Comparison of ENCODE assay signal across 23 cellular contexts in the genomic region with DNA sequence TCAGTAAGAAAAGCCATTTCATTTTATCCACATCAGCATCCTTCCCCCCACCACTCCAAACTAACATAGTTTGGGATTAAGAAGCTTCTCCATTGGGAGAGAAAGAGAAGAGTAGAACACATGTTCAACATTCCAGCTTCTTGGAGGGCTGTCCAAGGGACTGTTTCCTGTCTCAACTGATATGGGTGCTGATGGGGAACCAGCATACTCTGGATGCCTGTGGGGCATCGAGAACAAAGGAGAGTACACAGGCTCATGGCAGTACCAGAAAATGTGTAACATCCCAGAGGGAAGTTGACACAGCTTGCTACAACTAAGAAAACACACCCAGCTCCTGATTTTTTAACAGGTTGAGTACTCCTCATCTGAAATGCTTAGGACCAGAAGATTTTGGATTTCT. TPM values are rescaled to one million over a fixed set of nuclear protein-coding genes. Genes with fewer than 3 reads are reported as not detected.
DNase-seq lines count a peak whose midpoint lies in the region; ATAC-seq, FAIRE-seq and TF ChIP-seq lines count a peak whose summit lies in the region.
"Had no signal": no experiment of that assay in that cellular context is flagged by ENCODE, and none has a peak within 500 bp of the region (broad histone marks: within the 10 kb centered on the region; RNA-seq: fewer than 3 reads in every experiment).

No MANE protein-coding gene starts in this region.

- 100% methylated on average over 1 of the region's 1 CpG; no CpG with 5 or more reads in 1 of the 2 donors for WGBS in gastroesophageal sphincter (ENCODE audit: low coverage in 1 of 2), 2 donors

- in situ Hi-C loops in SK-MEL-5 (cut with HindIII; ENCODE audit: low pct_unique_long_range_greater_than_20kb, low sequenced_read_pairs) = no loop called here

- H4K20me1 ChIP-seq in keratinocyte (ENCODE audit: control insufficient read depth, extremely low read depth, insufficient read depth, low read length) = no peaks in the 10 kb centered on the region

- H3K4me3 ChIP-seq in AG10803 (ENCODE audit: low read length) (no peak overlapping the region), choroid plexus epithelial cell (ENCODE audit: low read depth, low read length) (no peak overlapping the region), keratinocyte (ENCODE audit: control insufficient read depth in 2 of 3, extremely low read depth in 1 of 3, insufficient read depth in 2 of 3, low read depth in 1 of 3, low read length in 3 of 3) (no peak overlapping the region), gastroesophageal sphincter (no peak overlapping the region)

- ATAC-seq in HG03108 (IDR thresholded peaks at IDR 0.05; ENCODE audit: unreplicated experiment) (no peak), gastroesophageal sphincter (no peak)
- ATAC-seq: PC-3, SK-N-SH treated with all-trans-retinoic acid at 6 μM for 48 hours had no signal

- TF ChIP-seq POLR2A in gastroesophageal sphincter (IDR thresholded peaks at IDR 0.05) = no peak

- no peak overlapping the region for H2AFZ ChIP-seq in keratinocyte (ENCODE audit: control insufficient read depth, low read length)

- no peak overlapping the region for H3K4me2 ChIP-seq in keratinocyte (ENCODE audit: control insufficient read depth, extremely low read depth, insufficient read depth, low read depth, low read length)

- H3K36me3 ChIP-seq in keratinocyte (ENCODE audit: control insufficient read depth in 2 of 2, extremely low read depth in 1 of 2, insufficient read depth in 2 of 2, low read length in 2 of 2) = peaks cover 2 to 5% of the 10 kb centered on the region in 2 experiments
- H3K36me3 ChIP-seq in gastroesophageal sphincter = peaks cover 0 to 52% of the 10 kb centered on the region in 2 donors

- H3K79me2 ChIP-seq in keratinocyte (ENCODE audit: control insufficient read depth, insufficient read depth, low read length) = peaks cover 9% of the 10 kb centered on the region

- TF ChIP-seq EP300 in gastroesophageal sphincter (IDR thresholded peaks at IDR 0.05) = no peak

- no peak overlapping the region for H3K9ac ChIP-seq in keratinocyte (ENCODE audit: control insufficient read depth, extremely low read depth, insufficient read depth, low read length)

- no peak overlapping the region for H3K27ac ChIP-seq in keratinocyte (ENCODE audit: control insufficient read depth, insufficient read depth, low read length)
- no peak overlapping the region for H3K27ac ChIP-seq in gastroesophageal sphincter
- H3K27ac ChIP-seq: 22Rv1, C4-2B had no signal

- H3K9me3 ChIP-seq in keratinocyte (ENCODE audit: control insufficient read depth, low read depth, low read length) (no peaks in the 10 kb centered on the region), gastroesophageal sphincter (peaks cover 0 to 10% (median 0%) of the 10 kb centered on the region in 3 donors)

- H3K27me3 ChIP-seq in keratinocyte (ENCODE audit: control insufficient read depth, extremely low read depth, insufficient read depth, low read length) (no peaks in the 10 kb centered on the region), gastroesophageal sphincter (no peaks in the 10 kb centered on the region)

- peak; percentile 62 for FAIRE-seq in keratinocyte (lab: Jason Lieb, UNC)

- H3K9me1 ChIP-seq in keratinocyte (ENCODE audit: control insufficient read depth, extremely low read depth, insufficient read depth, low read length) = no peaks in the 10 kb centered on the region

- DNase-seq in AG10803 (ENCODE audit: low read depth) (peak; percentile 26), SK-MEL-5 (ENCODE audit: low read depth, low spot score) (peak; percentile 11), choroid plexus epithelial cell (ENCODE audit: low read depth) (peak; percentile 8), keratinocyte (ENCODE audit: low read depth, low spot score) (no peak), hippocampal formation (lab: John Stamatoyannopoulos, UW) (no peak), kidney tubule cell (ENCODE audit: low spot score) (no peak)
- DNase-seq: Calu3; CD8-positive, alpha-beta memory T cell; DMS153; GF-D8; Karpas-422; MV-4-11; NCI-H1105 treated with DMSO at 0.1 percent for 48 hours; NCI-H2029 treated with DMSO at 0.1 percent for 48 hours; NCI-H526 treated with DMSO at 0.1 percent for 48 hours; PC-3; RPMI8226; SIG-M5 had no signal

- no peaks in the 10 kb centered on the region for H3K4me1 ChIP-seq in keratinocyte (ENCODE audit: control insufficient read depth, extremely low read depth, insufficient read depth, low read length)
- H3K4me1 ChIP-seq in gastroesophageal sphincter = no peaks in the 10 kb centered on the region

- dilution Hi-C loops in keratinocyte (cut with MboI; ENCODE audit: extremely low pct_ligation_motif_present, low sequenced_read_pairs) = no loop called here

- TF ChIP-seq CTCF in AG10803 (conservative IDR thresholded peaks at IDR 0.05; ENCODE audit: low read length) (no peak), choroid plexus epithelial cell (conservative IDR thresholded peaks at IDR 0.05; ENCODE audit: low read depth, low read length) (no peak), keratinocyte (optimal IDR thresholded peaks at IDR 0.05 in 1 of 3, IDR thresholded peaks at IDR 0.05 in 1 of 3, conservative IDR thresholded peaks at IDR 0.05 in 1 of 3; ENCODE audit: extremely low read depth in 1 of 3, insufficient read depth in 2 of 3, low read length in 3 of 3) (no peak), gastroesophageal sphincter (IDR thresholded peaks at IDR 0.05) (no peak)

RNA-seq across cellular contexts. Expression of a gene that starts 24.7 kb away (rescaled TPM):
- total RNA-seq in SK-MEL-5 (2014; rRNA removed; shearing (Covaris generic)) = 43.8 and 50.9 TPM in 2 replicates
- polyA plus RNA-seq in SK-MEL-5 (2015; cell fraction: cytosol; rRNA removed) = 49.5 and 58.2 TPM in 2 replicates
- polyA plus RNA-seq in SK-MEL-5 (2015; cell fraction: nucleus; rRNA removed) = 19.2 and 19.4 TPM in 2 replicates
- polyA plus RNA-seq in keratinocyte = 32.4 to 64.3 TPM (median 35.2 TPM) in 3 replicates
- polyA plus RNA-seq in keratinocyte (2011; ENCODE audit: low read depth) = 108 TPM
- polyA plus RNA-seq in keratinocyte (2011; cell fraction: cytosol; rRNA removed) = 35.7 and 70.9 TPM in 2 replicates
- 35.7 and 44.4 TPM in 2 replicates for polyA plus RNA-seq in keratinocyte (2011; cell fraction: nucleus; rRNA removed)
- polyA plus RNA-seq in keratinocyte (2012; ENCODE audit: low replicate concordance) = 36.0 and 49.7 TPM in 2 replicates
- polyA minus RNA-seq in keratinocyte = 5.8 to 31.9 TPM (median 20.5 TPM) in 3 replicates
- polyA minus RNA-seq in keratinocyte (2011; cell fraction: cytosol; rRNA and poly(A)+ RNA removed) = 18.8 TPM
- 15.4 and 42.4 TPM in 2 replicates for polyA minus RNA-seq in keratinocyte (2011; cell fraction: nucleus; rRNA and poly(A)+ RNA removed)
- total RNA-seq in gastroesophageal sphincter = 10 to 100 TPM; 56.8 to 68.6 (median 60.9) TPM

Comparison
In these comparisons a context has a peak if more than half of its experiments do, and no peak if none do; other contexts are left out.
1. DNase-seq: peak in AG10803 (single experiment), SK-MEL-5 (single experiment) and choroid plexus epithelial cell (single experiment); none in keratinocyte (single experiment), hippocampal formation (0 of 2) and kidney tubule cell (single experiment).